ENCODE assay signal across 14 cellular contexts in genomic region chr13:95246292-95247082, GRCh38. TPM values are rescaled to one million over a fixed set of nuclear protein-coding genes. Genes with fewer than 3 reads are reported as not detected.
DNase-seq lines count a peak whose midpoint lies in the region; ATAC-seq and TF ChIP-seq lines count a peak whose summit lies in the region.
"Had no signal": no experiment of that assay in that cellular context is flagged by ENCODE, and none has a peak within 500 bp of the region (broad histone marks: within the 10 kb centered on the region; RNA-seq: fewer than 3 reads in every experiment).

No MANE protein-coding gene starts in this region.

- no peak overlapping the region for H2AFZ ChIP-seq in GM23338
- H2AFZ ChIP-seq: hepatocyte had no signal

- BruUV-seq in Panc1 (replicated peaks; lab: Mats Ljungman, UMichigan): TSS peak; percentile 45

- no peaks in the 10 kb centered on the region for H3K36me3 Mint-ChIP-seq in GM23338 (ENCODE audit: low read depth)

- intact Hi-C loops in Panc1 (cut with micrococcal nuclease; ENCODE audit: unreplicated experiment): no loop called here
- intact Hi-C loops in right lobe of liver (cut with DNase I): no loop called here

- no peak overlapping the region for H3K4me3 Mint-ChIP-seq in GM23338
- H3K4me3 Mint-ChIP-seq: CD8-positive, alpha-beta T cell had no signal

- no peaks in the 10 kb centered on the region for H3K9me2 ChIP-seq in GM23338 (ENCODE audit: insufficient read depth)

- H3K27ac ChIP-seq in GM23338 (ENCODE audit: low read depth): no peak overlapping the region
- H3K27ac ChIP-seq in Panc1 (ENCODE audit: low read length): peak overlapping the region; percentile 65; the same call in 1 of the 2 replicates
- no peak overlapping the region for H3K27ac ChIP-seq in right lobe of liver
- H3K27ac ChIP-seq: adrenal gland, hepatocyte, KMS-11, SK-N-MC had no signal

- H3K36me3 ChIP-seq in GM23338 (ENCODE audit: insufficient read depth) (no peaks in the 10 kb centered on the region), Panc1 (ENCODE audit: control insufficient read depth, insufficient read depth, low read length) (peaks cover 3% of the 10 kb centered on the region), right lobe of liver (no peaks in the 10 kb centered on the region)
- H3K36me3 ChIP-seq: adrenal gland had no signal

- no peaks in the 10 kb centered on the region for H3K9me3 Mint-ChIP-seq in GM23338
- H3K9me3 Mint-ChIP-seq: CD8-positive, alpha-beta T cell had no signal

- H3K79me2 ChIP-seq in GM23338 (replicated peaks; ENCODE audit: insufficient read depth): no peaks in the 10 kb centered on the region
- H3K79me2 ChIP-seq: hepatocyte had no signal

- TF ChIP-seq CTCF in GM23338 (conservative IDR thresholded peaks at IDR 0.05; ENCODE audit: low read depth in 2 of 2) (no peak), Panc1 (IDR thresholded peaks at IDR 0.05) (no peak), right lobe of liver (IDR thresholded peaks at IDR 0.05) (no peak)

- CTCF ChIA-PET in Panc1 (lab: Charles Lee): no interaction called here

- TF ChIP-seq POLR2A in right lobe of liver (IDR thresholded peaks at IDR 0.05): no peak

- WGBS in right lobe of liver (ENCODE audit: insufficient coverage, low coverage, low lambda C conversion rate, missing lambda C conversion rate): 72% methylated on average over 7 of the region's 10 CpGs

- ATAC-seq in GM23338 (no peak), Panc1 (no peak), right lobe of liver (peak in 3 of 4 donors; percentile 20 to 36 (median 25)), GM21423 (IDR thresholded peaks at IDR 0.05; ENCODE audit: unreplicated experiment) (no peak), HG03439 (IDR thresholded peaks at IDR 0.05; ENCODE audit: unreplicated experiment) (no peak), GM21367 (IDR thresholded peaks at IDR 0.05; ENCODE audit: unreplicated experiment) (no peak)
- ATAC-seq: CD8-positive, alpha-beta T cell had no signal

- no peaks in the 10 kb centered on the region for H3K9me3 ChIP-seq in Panc1 (ENCODE audit: control insufficient read depth, insufficient read depth, low read depth, low read length)
- H3K9me3 ChIP-seq in right lobe of liver: no peaks in the 10 kb centered on the region
- H3K9me3 ChIP-seq: adrenal gland had no signal

- H3K4me1 Mint-ChIP-seq in GM23338: no peaks in the 10 kb centered on the region

- H4K20me1 ChIP-seq in GM23338 (replicated peaks; ENCODE audit: insufficient read depth): no peaks in the 10 kb centered on the region

- H3K27ac Mint-ChIP-seq in GM23338: 0 out of 2 replicates have a peak overlapping the region, but pooled peaks have one; percentile 1
- H3K27ac Mint-ChIP-seq: CD8-positive, alpha-beta T cell had no signal

- DNase-seq in GM23338 (ENCODE audit: low spot score) (no peak), NCI-H2081 (lab: John Stamatoyannopoulos, UW) (peak; percentile 41 to 66), Panc1 (ENCODE audit: low read depth, low spot score) (no peak), right lobe of liver (no peak), activated gamma-delta T cell treated with Interleukin-2 at 50 U/mL for 16 hours (no peak)
- DNase-seq: adrenal gland; CD8-positive, alpha-beta T cell; effector CD8-positive, alpha-beta T cell had no signal

- H3K4me1 ChIP-seq in GM23338 (ENCODE audit: insufficient read depth): no peaks in the 10 kb centered on the region
- peaks cover 10% of the 10 kb centered on the region for H3K4me1 ChIP-seq in Panc1 (ENCODE audit: control insufficient read depth, insufficient read depth, low read length)
- H3K4me1 ChIP-seq in right lobe of liver: no peaks in the 10 kb centered on the region

- in situ Hi-C loops in Panc1 (cut with HindIII; ENCODE audit: low pct_unique_long_range_greater_than_20kb, low sequenced_read_pairs): no loop called here

- no peaks in the 10 kb centered on the region for H3K27me3 ChIP-seq in GM23338 (ENCODE audit: insufficient read depth)
- H3K27me3 ChIP-seq in Panc1 (ENCODE audit: control insufficient read depth, insufficient read depth, low read length): no peaks in the 10 kb centered on the region
- no peaks in the 10 kb centered on the region for H3K27me3 ChIP-seq in right lobe of liver
- H3K27me3 ChIP-seq: adrenal gland, hepatocyte had no signal

- H3K4me2 ChIP-seq in GM23338: no peak overlapping the region
- H3K4me2 ChIP-seq: hepatocyte, KMS-11 had no signal

- no peaks in the 10 kb centered on the region for H3K27me3 Mint-ChIP-seq in GM23338 (ENCODE audit: insufficient read depth, low read depth, poor library complexity)

- POLR2A ChIA-PET in Panc1 (lab: Charles Lee): no interaction called here

- no peaks in the 10 kb centered on the region for H3F3A ChIP-seq in GM23338 (replicated peaks; ENCODE audit: low read depth)

- H3K4me3 ChIP-seq in GM23338 (no peak overlapping the region), Panc1 (ENCODE audit: low read depth in 2 of 2, low read length in 2 of 2) (no peak overlapping the region), right lobe of liver (no peak overlapping the region)
- H3K4me3 ChIP-seq: adrenal gland, hepatocyte, SK-N-MC had no signal

TF ChIP-seq in GM23338, 12 proteins besides CTCF, POLR2A, EP300 and RAD21:
- no peak for TF ChIP-seq ZNF331 (CRISPR knock-in tag; IDR thresholded peaks at IDR 0.05; ENCODE audit: low read depth)
- TF ChIP-seq JUNB (IDR thresholded peaks at IDR 0.05; ENCODE audit: unreplicated experiment): no peak
- TF ChIP-seq STAT1 (IDR thresholded peaks at IDR 0.05; ENCODE audit: unreplicated experiment): no peak
- TF ChIP-seq ZNF114 (CRISPR knock-in tag; IDR thresholded peaks at IDR 0.05): no peak
- no peak for TF ChIP-seq EZH2 (IDR thresholded peaks at IDR 0.05; ENCODE audit: low read depth, unreplicated experiment)
- TF ChIP-seq EZH2phosphoT487 (IDR thresholded peaks at IDR 0.05; ENCODE audit: unreplicated experiment): no peak
- no peak for TF ChIP-seq REST (IDR thresholded peaks at IDR 0.05; ENCODE audit: unreplicated experiment)
- no peak for TF ChIP-seq POLR2AphosphoS5 (IDR thresholded peaks at IDR 0.05; ENCODE audit: low read depth)
- no peak for TF ChIP-seq NANOG (IDR thresholded peaks at IDR 0.05; ENCODE audit: borderline replicate concordance)

RNA-seq across cellular contexts. Expression of gene ABCC4, which starts 54.8 kb away (rescaled TPM):
- total RNA-seq in GM23338 (2014; rRNA removed; shearing (Covaris generic)): 12.2 and 15.0 TPM in 2 replicates
- polyA plus RNA-seq in GM23338 (2016; fragmentation: Nextera tagmentation; extraction: Ambion mirVana): 3.7 and 4.3 TPM in 2 replicates
- total RNA-seq in Panc1 (2021; ENCODE audit: unreplicated experiment) (69.3 TPM), right lobe of liver (1 to 10 TPM; 1.1 to 4.9 (median 3.8) TPM)
- 36.3 TPM for polyA plus RNA-seq in Panc1 (2012; ENCODE audit: insufficient read length)

Comparison
In these comparisons a context has a peak if more than half of its experiments do, and no peak if none do; other contexts are left out.
1. ATAC-seq: peak in right lobe of liver (3 of 4); none in GM23338 (single experiment), Panc1 (single experiment), GM21423 (single experiment), HG03439 (single experiment) and GM21367 (single experiment).
2. DNase-seq: peak in NCI-H2081 (2 of 2); none in GM23338 (single experiment), Panc1 (single experiment), right lobe of liver (0 of 3) and activated gamma-delta T cell treated with Interleukin-2 at 50 U/mL for 16 hours (single experiment).